In genomic region chr19:14196105-14196504, GRCh38 we compare ENCODE assay signal across 1 cellular context.
A peak's percentile ranks its signal among the peaks of the same experiment; 100 is the strongest.
TF ChIP-seq lines count a peak whose summit lies in the region.

No MANE protein-coding gene starts in this region.

TF ChIP-seq in H1, 55 proteins besides CTCF, POLR2A, EP300 and RAD21:
- peak; percentile 97 for TF ChIP-seq KDM1A (IDR thresholded peaks at IDR 0.05; ENCODE audit: borderline replicate concordance, low read length)
- TF ChIP-seq HDAC2 (IDR thresholded peaks at IDR 0.05; ENCODE audit: borderline replicate concordance in 1 of 2, low read depth in 2 of 2, low read length in 2 of 2): 0 out of 4 replicates have a peak, but pooled peaks of 1 of the 2 experiments have one; percentile 88
- 0 out of 2 replicates have a peak, but pooled peaks have one; percentile 15 for TF ChIP-seq YY1 (IDR thresholded peaks at IDR 0.05; ENCODE audit: low read depth, low read length)
